In the genomic region with DNA sequence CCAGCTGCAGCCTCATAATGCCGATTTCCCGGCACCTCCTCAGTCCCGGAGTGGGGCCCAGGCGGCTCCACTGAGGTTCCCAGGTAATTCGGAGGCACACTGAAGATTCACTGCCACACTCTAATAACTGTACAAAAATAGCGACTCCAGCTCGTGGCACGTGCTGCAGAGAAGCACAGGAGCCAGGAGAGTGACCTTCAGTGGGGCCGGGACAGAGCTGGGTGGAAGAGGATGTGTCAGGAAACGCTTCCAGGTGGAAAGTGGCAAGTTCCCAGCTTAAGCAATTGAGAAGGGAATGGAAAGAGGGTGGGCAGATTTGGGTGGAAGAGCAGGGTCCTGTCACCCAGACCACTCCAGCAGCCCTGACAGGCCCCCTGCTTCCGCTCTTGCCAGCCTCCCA, we compare ENCODE assay signal across 23 cellular contexts.
"Had no signal": no experiment of that assay in that cellular context is flagged by ENCODE, and none has a peak within 500 bp of the region (broad histone marks: within the 10 kb centered on the region; RNA-seq: fewer than 3 reads in every experiment).

No MANE protein-coding gene starts in this region.

- H3K27ac ChIP-seq: adrenal gland, Peyer's patch had no signal

- H3K9me3 ChIP-seq: adrenal gland, MG63, Peyer's patch had no signal

- H3K36me3 Mint-ChIP-seq: activated naive CD8-positive, alpha-beta T cell treated with anti-CD3 and anti-CD28 coated beads, Interleukin-2, amount 10 ng/mL, durations not matched to agents 7 days and 5 days; WTC11 had no signal

- H3K27me3 ChIP-seq: adrenal gland, MG63, Peyer's patch had no signal

- H3K27ac Mint-ChIP-seq: activated CD4-positive, alpha-beta T cell treated with anti-CD3 and anti-CD28 coated beads, Interleukin-2, amount 10 ng/mL, durations not matched to agents 24 days and 14 days; activated CD8-positive, alpha-beta memory T cell treated with anti-CD3 and anti-CD28 coated beads, Interleukin-2, amount 10 ng/mL, durations not matched to agents 7 days and 5 days; activated naive CD8-positive, alpha-beta T cell treated with anti-CD3 and anti-CD28 coated beads, Interleukin-2, amount 10 ng/mL, durations not matched to agents 7 days and 5 days; T-helper 17 cell; WTC11 had no signal

- ATAC-seq: activated CD8-positive, alpha-beta memory T cell treated with anti-CD3 and anti-CD28 coated beads, Interleukin-2, amount 10 ng/mL, durations not matched to agents 7 days and 5 days; T-helper 17 cell; WTC11 had no signal

- H3K4me3 Mint-ChIP-seq: activated CD4-positive, alpha-beta T cell treated with anti-CD3 and anti-CD28 coated beads, Interleukin-2, amount 10 ng/mL, durations not matched to agents 24 days and 14 days; activated CD8-positive, alpha-beta memory T cell treated with anti-CD3 and anti-CD28 coated beads, Interleukin-2, amount 10 ng/mL, durations not matched to agents 7 days and 5 days; activated naive CD8-positive, alpha-beta T cell treated with anti-CD3 and anti-CD28 coated beads, Interleukin-2, amount 10 ng/mL, durations not matched to agents 7 days and 5 days; T-helper 17 cell; WTC11 had no signal

- DNase-seq: activated CD4-positive, alpha-beta T cell treated with anti-CD3 and anti-CD28 coated beads for 1 hour; activated CD4-positive, alpha-beta T cell treated with anti-CD3 and anti-CD28 coated beads, Interleukin-2, amount 10 ng/mL, durations not matched to agents 24 days and 14 days; activated CD4-positive, alpha-beta T cell treated with anti-CD3 and anti-CD28 coated beads, Interleukin-2, amount 50 U/mL, for 48 hours; activated CD8-positive, alpha-beta memory T cell treated with anti-CD3 and anti-CD28 coated beads, Interleukin-2, amount 10 ng/mL, durations not matched to agents 7 days and 5 days; activated naive CD4-positive, alpha-beta T cell treated with anti-CD3 and anti-CD28 coated beads, Interleukin-2, amount 50 U/mL, for 16 hours; activated naive CD8-positive, alpha-beta T cell treated with anti-CD3 and anti-CD28 coated beads, Interleukin-2, amount 10 ng/mL, durations not matched to agents 7 days and 5 days; adrenal gland; anterior cingulate cortex; MG63; MV-4-11; NCI-H1105; NCI-H1436; NCI-H1694 treated with DMSO at 0.1 percent for 48 hours; NCI-H2029 treated with DMSO at 0.1 percent for 48 hours; NCI-H345; NCI-H510A; NCI-H526 treated with DMSO at 0.1 percent for 48 hours; NCI-H82; Peyer's patch; SHP77 treated with DMSO at 0.1 percent for 48 hours; T-helper 17 cell; T-helper 9 cell had no signal

- H3K36me3 ChIP-seq: adrenal gland, Peyer's patch had no signal

- H3K27me3 Mint-ChIP-seq: activated CD4-positive, alpha-beta T cell treated with anti-CD3 and anti-CD28 coated beads, Interleukin-2, amount 10 ng/mL, durations not matched to agents 24 days and 14 days; activated naive CD8-positive, alpha-beta T cell treated with anti-CD3 and anti-CD28 coated beads, Interleukin-2, amount 10 ng/mL, durations not matched to agents 7 days and 5 days; T-helper 17 cell had no signal

- H3K9me3 Mint-ChIP-seq: activated CD4-positive, alpha-beta T cell treated with anti-CD3 and anti-CD28 coated beads, Interleukin-2, amount 10 ng/mL, durations not matched to agents 24 days and 14 days; activated naive CD8-positive, alpha-beta T cell treated with anti-CD3 and anti-CD28 coated beads, Interleukin-2, amount 10 ng/mL, durations not matched to agents 7 days and 5 days; WTC11 had no signal

- H3K4me3 ChIP-seq: adrenal gland, MG63, Peyer's patch had no signal
